9 cellular contexts compared by ENCODE assay signal in the genomic region with DNA sequence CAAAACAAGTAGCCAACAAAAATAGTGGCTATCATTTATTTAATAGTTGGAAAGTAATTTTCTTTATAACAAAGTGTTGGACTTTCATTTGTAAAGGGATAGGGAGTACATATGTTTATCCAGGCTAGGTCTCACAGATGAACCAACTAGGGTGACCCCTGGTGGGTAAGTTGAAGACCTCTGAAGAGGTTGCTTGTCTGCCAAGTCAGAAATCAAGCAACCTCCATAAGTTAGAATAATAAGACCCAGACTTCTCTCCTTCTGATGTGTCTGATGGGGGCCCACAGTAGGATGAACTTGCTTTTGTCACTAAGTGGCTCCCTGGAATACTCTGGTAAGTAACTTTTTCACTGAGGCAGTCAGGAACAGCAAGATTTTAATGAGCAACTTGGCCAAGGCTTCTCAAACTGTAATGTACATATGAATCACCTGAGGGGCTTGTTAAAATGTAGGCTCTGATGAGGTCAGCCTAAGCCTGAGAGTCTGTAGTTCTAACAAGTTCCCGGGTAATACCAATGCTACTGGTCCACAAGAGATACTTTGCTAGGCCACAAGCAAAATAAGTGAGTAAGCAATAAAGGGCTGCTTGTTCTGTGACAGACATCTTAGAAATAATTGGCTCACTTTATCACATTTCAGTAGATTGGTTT.
DNase-seq lines count a peak whose midpoint lies in the region; ATAC-seq, FAIRE-seq and TF ChIP-seq lines count a peak whose summit lies in the region.
"Had no signal": no experiment of that assay in that cellular context is flagged by ENCODE, and none has a peak within 500 bp of the region (broad histone marks: within the 10 kb centered on the region; RNA-seq: fewer than 3 reads in every experiment).

No MANE protein-coding gene starts in this region.

- H2BK15ac ChIP-seq in IMR-90 (ENCODE audit: low read depth, low read length) = no peak overlapping the region

- H4K8ac ChIP-seq in IMR-90 (ENCODE audit: low read depth in 2 of 2, low read length in 2 of 2) = no peak overlapping the region

- no peaks in the 10 kb centered on the region for H3K4me1 ChIP-seq in IMR-90 (ENCODE audit: control insufficient read depth, insufficient read depth, low read length)
- H3K4me1 ChIP-seq in astrocyte (ENCODE audit: insufficient read depth, low read length) = no peaks in the 10 kb centered on the region
- no peaks in the 10 kb centered on the region for H3K4me1 ChIP-seq in osteoblast (ENCODE audit: insufficient read depth, low read length)
- no peaks in the 10 kb centered on the region for H3K4me1 ChIP-seq in CD4-positive, alpha-beta memory T cell (ENCODE audit: insufficient read depth, low read length)

- no peak overlapping the region for H3K23ac ChIP-seq in IMR-90 (ENCODE audit: low read depth, low read length)

- H3K9ac ChIP-seq in IMR-90 (ENCODE audit: low read depth, low read length) = no peak overlapping the region
- H3K9ac ChIP-seq in astrocyte (ENCODE audit: low read length) = no peak overlapping the region

- no peak overlapping the region for H3K18ac ChIP-seq in IMR-90 (ENCODE audit: low read depth, low read length)

- H3K36me3 Mint-ChIP-seq in astrocyte (ENCODE audit: low read depth, unreplicated experiment) = no peaks in the 10 kb centered on the region
- H3K36me3 Mint-ChIP-seq in CD4-positive, alpha-beta memory T cell = no peaks in the 10 kb centered on the region

- dilution Hi-C loops in IMR-90 (cut with HindIII; ENCODE audit: low sequenced_read_pairs, unreplicated experiment) = no loop called here

- no peaks in the 10 kb centered on the region for H3K9me1 ChIP-seq in IMR-90 (ENCODE audit: insufficient read depth, low read length)

- no peak overlapping the region for H4K5ac ChIP-seq in IMR-90 (ENCODE audit: low read depth, low read length)

- DNase-seq in NCI-H1105 treated with DMSO at 0.1 percent for 48 hours (lab: John Stamatoyannopoulos, UW) (peak; percentile 46), NCI-H1105 (lab: John Stamatoyannopoulos, UW) (no peak), IMR-90 (peak; percentile 10), astrocyte (ENCODE audit: low read depth) (no peak), osteoblast (ENCODE audit: insufficient read length, low spot score, missing footprints) (no peak), foreskin fibroblast (no peak)
- DNase-seq in CD4-positive, alpha-beta memory T cell = no peak
- DNase-seq in activated CD4-positive, alpha-beta T cell treated with anti-CD3 and anti-CD28 coated beads, Interleukin-2, amount 50 U/mL, for 1 hour = no peak

- H3K9me3 Mint-ChIP-seq in astrocyte (ENCODE audit: unreplicated experiment) = no peaks in the 10 kb centered on the region
- H3K9me3 Mint-ChIP-seq in CD4-positive, alpha-beta memory T cell = peaks cover 0 to 4% (median 0%) of the 10 kb centered on the region in 8 donors

- H3K79me1 ChIP-seq in IMR-90 (ENCODE audit: low read depth in 1 of 2, low read length in 2 of 2) = no peaks in the 10 kb centered on the region

- no peak for TF ChIP-seq POLR2A in IMR-90 (IDR thresholded peaks at IDR 0.05; ENCODE audit: low read depth, low read length)

- TF ChIP-seq CTCF in IMR-90 (conservative IDR thresholded peaks at IDR 0.05; ENCODE audit: low read depth, low read length) (0 out of 2 replicates have a peak, but pooled peaks have one; percentile 9), astrocyte (IDR thresholded peaks at IDR 0.05; ENCODE audit: insufficient read depth, low read depth, low read length) (peak; percentile 7), osteoblast (IDR thresholded peaks at IDR 0.05; ENCODE audit: extremely low read depth, low read depth, low read length) (peak; percentile 19), foreskin fibroblast (IDR thresholded peaks at IDR 0.05; ENCODE audit: low read depth, low read length) (no peak)

- intact Hi-C loops in IMR-90 (cut with micrococcal nuclease) = loop anchor here (5.0 kb wide), 1 partner anchor 162 kb away; no protein-coding TSS in a partner anchor
- intact Hi-C loops in CD4-positive, alpha-beta memory T cell (cut with micrococcal nuclease) = no loop called here

- H3K14ac ChIP-seq in IMR-90 (replicated peaks; ENCODE audit: low read depth, low read length) = no peak overlapping the region

- no peak overlapping the region for H4K91ac ChIP-seq in IMR-90 (ENCODE audit: insufficient read depth, low read depth, low read length)

- no peak overlapping the region for H2AFZ ChIP-seq in IMR-90 (replicated peaks; ENCODE audit: low read length, poor library complexity)
- no peak overlapping the region for H2AFZ ChIP-seq in astrocyte (ENCODE audit: low read depth, low read length)
- H2AFZ ChIP-seq in osteoblast (ENCODE audit: low read length) = no peak overlapping the region

- H3K27me3 Mint-ChIP-seq in astrocyte (ENCODE audit: low read depth, unreplicated experiment) = no peaks in the 10 kb centered on the region
- H3K27me3 Mint-ChIP-seq in CD4-positive, alpha-beta memory T cell = no peaks in the 10 kb centered on the region

- no peak for TF ChIP-seq RAD21 in IMR-90 (IDR thresholded peaks at IDR 0.05; ENCODE audit: low read length)

- H2AK9ac ChIP-seq in IMR-90 (replicated peaks; ENCODE audit: low read depth, low read length, poor library complexity) = no peak overlapping the region

- no peaks in the 10 kb centered on the region for H3K79me2 ChIP-seq in astrocyte (ENCODE audit: insufficient read depth, low read length)
- H3K79me2 ChIP-seq in osteoblast (ENCODE audit: insufficient read depth, low read length) = no peaks in the 10 kb centered on the region

- peaks cover 5% of the 10 kb centered on the region for H3K4me1 Mint-ChIP-seq in astrocyte (ENCODE audit: low read depth, unreplicated experiment)
- H3K4me1 Mint-ChIP-seq in CD4-positive, alpha-beta memory T cell = no peaks in the 10 kb centered on the region

- no peaks in the 10 kb centered on the region for H3K27me3 ChIP-seq in IMR-90 (ENCODE audit: control insufficient read depth, insufficient read depth, low read length)
- no peaks in the 10 kb centered on the region for H3K27me3 ChIP-seq in astrocyte (ENCODE audit: insufficient read depth, low read length)
- no peaks in the 10 kb centered on the region for H3K27me3 ChIP-seq in osteoblast (ENCODE audit: insufficient read depth, low read length)
- H3K27me3 ChIP-seq in CD4-positive, alpha-beta memory T cell (ENCODE audit: insufficient read depth, low read length) = no peaks in the 10 kb centered on the region

- POLR2A ChIA-PET in IMR-90 (lab: Charles Lee; ENCODE audit: unreplicated experiment) = no interaction called here
- POLR2A ChIA-PET in CD4-positive, alpha-beta memory T cell (lab: Charles Lee; ENCODE audit: partially characterized antibody) = no interaction called here

- no peak overlapping the region for H2BK20ac ChIP-seq in IMR-90 (ENCODE audit: low read depth, low read length)

- no peak overlapping the region for H3K4ac ChIP-seq in IMR-90 (ENCODE audit: low read depth, low read length)

- no TSS peak for BruUV-seq in IMR-90 (replicated peaks; lab: Mats Ljungman, UMichigan)

- no peak for FAIRE-seq in astrocyte (lab: Jason Lieb, UNC)

- no peak overlapping the region for H3K4me2 ChIP-seq in IMR-90 (ENCODE audit: low read depth, low read length)
- no peak overlapping the region for H3K4me2 ChIP-seq in astrocyte (ENCODE audit: low read length)
- no peak overlapping the region for H3K4me2 ChIP-seq in osteoblast (ENCODE audit: insufficient read depth, low read length)

- H3K27ac ChIP-seq in IMR-90 (ENCODE audit: insufficient read depth, low read length) (no peak overlapping the region), astrocyte (ENCODE audit: low read depth, low read length) (no peak overlapping the region), osteoblast (ENCODE audit: low read depth, low read length) (no peak overlapping the region)
- no peak overlapping the region for H3K27ac ChIP-seq in CD4-positive, alpha-beta memory T cell (ENCODE audit: low read depth, low read length)

- no peak overlapping the region for H3K56ac ChIP-seq in IMR-90 (ENCODE audit: extremely low read depth, insufficient read depth, low read length)

- no peak overlapping the region for H3K4me3 ChIP-seq in IMR-90 (ENCODE audit: insufficient read depth, low read depth, low read length)
- no peak overlapping the region for H3K4me3 ChIP-seq in astrocyte (ENCODE audit: insufficient read depth, low read depth, low read length)
- no peak overlapping the region for H3K4me3 ChIP-seq in osteoblast (ENCODE audit: insufficient read depth, low read length)
- H3K4me3 ChIP-seq in CD4-positive, alpha-beta memory T cell (ENCODE audit: low read length in 2 of 2) = no peak overlapping the region
- H3K4me3 ChIP-seq in foreskin fibroblast (ENCODE audit: low read depth in 1 of 2, low read length in 2 of 2) = no peak overlapping the region

- no peak for ATAC-seq in IMR-90 (ENCODE audit: low read depth)
- ATAC-seq: esophagus mucosa had no signal

- CTCF ChIA-PET in IMR-90 (lab: Yijun Ruan, JAX) = interaction anchor here (0.5 to 1.9 kb wide), 2 partner anchors 160 to 1728 kb away, joined by 3 to 8 read pairs; no protein-coding TSS in a partner anchor
- CTCF ChIA-PET in CD4-positive, alpha-beta memory T cell (lab: Charles Lee; ENCODE audit: partially characterized antibody) = interaction anchor here (1.6 kb wide), 1 partner anchor 161 kb away, joined by 7 read pairs; no protein-coding TSS in a partner anchor

- H3K4me3 Mint-ChIP-seq in astrocyte (ENCODE audit: unreplicated experiment) = no peak overlapping the region
- H3K4me3 Mint-ChIP-seq in CD4-positive, alpha-beta memory T cell = no peak overlapping the region

- H2BK5ac ChIP-seq in IMR-90 (ENCODE audit: low read depth, low read length, poor library complexity, severe bottlenecking) = no peak overlapping the region

- H3K9me3 ChIP-seq in IMR-90 (ENCODE audit: control insufficient read depth, insufficient read depth, low read length) (no peaks in the 10 kb centered on the region), astrocyte (ENCODE audit: insufficient read depth, low read depth, low read length) (no peaks in the 10 kb centered on the region), osteoblast (ENCODE audit: low read depth, low read length) (no peaks in the 10 kb centered on the region)
- no peaks in the 10 kb centered on the region for H3K9me3 ChIP-seq in CD4-positive, alpha-beta memory T cell (ENCODE audit: control insufficient read depth in 1 of 2, low read length in 2 of 2)

- H2AK5ac ChIP-seq in IMR-90 (ENCODE audit: low read depth, low read length) = no peak overlapping the region

- H4K20me1 ChIP-seq in IMR-90 (ENCODE audit: insufficient read depth, low read length) = no peaks in the 10 kb centered on the region
- H4K20me1 ChIP-seq in astrocyte (ENCODE audit: insufficient read depth, low read length) = no peaks in the 10 kb centered on the region
- H4K20me1 ChIP-seq in osteoblast (ENCODE audit: insufficient read depth, low read length) = no peaks in the 10 kb centered on the region

- H3K27ac Mint-ChIP-seq in astrocyte (ENCODE audit: unreplicated experiment) = no peak overlapping the region
- H3K27ac Mint-ChIP-seq in CD4-positive, alpha-beta memory T cell = no peak overlapping the region

- no CpG with 5 or more reads among the region's 1 CpG for WGBS in IMR-90 (ENCODE audit: extremely low coverage in 2 of 2, insufficient read length in 1 of 2), 2 experiments

- H2BK120ac ChIP-seq in IMR-90 (ENCODE audit: low read depth, low read length) = no peak overlapping the region

- H3K36me3 ChIP-seq in IMR-90 (ENCODE audit: control insufficient read depth, insufficient read depth, low read length) (no peaks in the 10 kb centered on the region), astrocyte (ENCODE audit: insufficient read depth, low read length) (no peaks in the 10 kb centered on the region), osteoblast (ENCODE audit: insufficient read depth, low read length) (no peaks in the 10 kb centered on the region)
- H3K36me3 ChIP-seq in CD4-positive, alpha-beta memory T cell (ENCODE audit: insufficient read depth, low read length) = no peaks in the 10 kb centered on the region

- in situ Hi-C loops in IMR-90 (cut with MboI; ENCODE audit: low sequenced_read_pairs) = no loop called here

Comparison
In these comparisons a context has a peak if more than half of its experiments do, and no peak if none do; other contexts are left out.
1. DNase-seq: peak in NCI-H1105 treated with DMSO at 0.1 percent for 48 hours (single experiment) and IMR-90 (single experiment); none in NCI-H1105 (single experiment), astrocyte (single experiment), osteoblast (single experiment), CD4-positive, alpha-beta memory T cell (0 of 5), foreskin fibroblast (0 of 2) and activated CD4-positive, alpha-beta T cell treated with anti-CD3 and anti-CD28 coated beads, Interleukin-2, amount 50 U/mL, for 1 hour (single experiment).